In the genomic region with DNA sequence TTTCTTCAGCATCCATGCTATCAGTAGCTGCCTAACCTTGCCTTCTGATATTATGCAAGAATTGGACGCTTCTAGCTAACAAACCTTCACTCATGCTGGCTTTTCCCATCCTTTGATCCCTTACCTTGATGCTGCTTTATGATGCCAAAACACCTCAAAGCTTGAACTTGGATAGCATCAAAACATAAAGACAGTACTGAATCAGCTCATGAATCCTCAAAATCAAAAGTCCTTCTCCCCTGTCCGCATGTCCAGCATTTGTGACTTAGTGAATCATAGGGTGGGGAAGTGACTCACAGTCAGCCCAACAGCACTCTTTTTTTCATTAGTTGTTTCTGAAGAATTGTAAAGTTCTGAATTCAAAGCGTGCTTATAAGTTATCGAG, we compare ENCODE assay signal across 13 cellular contexts.
DNase-seq lines count a peak whose midpoint lies in the region; ATAC-seq, FAIRE-seq and TF ChIP-seq lines count a peak whose summit lies in the region.
"Had no signal": no experiment of that assay in that cellular context is flagged by ENCODE, and none has a peak within 500 bp of the region (broad histone marks: within the 10 kb centered on the region; RNA-seq: fewer than 3 reads in every experiment).

No MANE protein-coding gene starts in this region.

- peaks cover 0 to 10% (median 3%) of the 10 kb centered on the region in 5 donors for H3K27me3 Mint-ChIP-seq in naive thymus-derived CD8-positive, alpha-beta T cell

- H3K27ac ChIP-seq in Panc1 (ENCODE audit: low read length) (no peak overlapping the region), endothelial cell of umbilical vein (ENCODE audit: insufficient read depth, low read depth, low read length) (peak overlapping the region; percentile 83)

- H3K27ac Mint-ChIP-seq in naive thymus-derived CD8-positive, alpha-beta T cell, result no peak overlapping the region
- H3K27ac Mint-ChIP-seq: brain, immature natural killer cell had no signal

- FAIRE-seq in endothelial cell of umbilical vein (lab: Jason Lieb, UNC), result peak; percentile 90

- TF ChIP-seq POLR2A in endothelial cell of umbilical vein (IDR thresholded peaks at IDR 0.05; ENCODE audit: low read depth, low read length), result no peak

- peak; percentile 87 for ATAC-seq in Panc1
- no peak for ATAC-seq in naive thymus-derived CD8-positive, alpha-beta T cell

- in situ Hi-C loops in Panc1 (cut with HindIII; ENCODE audit: low pct_unique_long_range_greater_than_20kb, low sequenced_read_pairs), result no loop called here

- CTCF ChIA-PET in Panc1 (lab: Charles Lee) (no interaction called here), endothelial cell of umbilical vein (lab: Charles Lee) (interaction anchor here (0.8 to 1.6 kb wide), 7 partner anchors 10 to 599 kb away, joined by 3 to 9 read pairs (median 4); partner anchors contain the start of gene NAMPT)

- H3K9me1 ChIP-seq in endothelial cell of umbilical vein (replicated peaks; ENCODE audit: control insufficient read depth, extremely low read depth, insufficient read depth, low read length), result no peaks in the 10 kb centered on the region

- dilution Hi-C loops in endothelial cell of umbilical vein (cut with MboI; ENCODE audit: extremely low pct_ligation_motif_present, low sequenced_read_pairs), result no loop called here

- TF ChIP-seq CTCF in Panc1 (IDR thresholded peaks at IDR 0.05) (no peak), endothelial cell of umbilical vein (IDR thresholded peaks at IDR 0.05; ENCODE audit: extremely low read depth in 1 of 2, insufficient read depth in 1 of 2, low read depth in 1 of 2, low read length in 2 of 2) (no peak)

- BruUV-seq in Panc1 (replicated peaks; lab: Mats Ljungman, UMichigan), result no TSS peak
- no TSS peak for BruUV-seq in endothelial cell of umbilical vein (replicated peaks; lab: Mats Ljungman, UMichigan)

- peaks cover 2% of the 10 kb centered on the region for H3K79me2 ChIP-seq in endothelial cell of umbilical vein (ENCODE audit: control insufficient read depth, insufficient read depth, low read length)

- H4K20me1 ChIP-seq in endothelial cell of umbilical vein (replicated peaks; ENCODE audit: control insufficient read depth, extremely low read depth, insufficient read depth, low read length), result no peaks in the 10 kb centered on the region

- H3K4me3 Mint-ChIP-seq in naive thymus-derived CD8-positive, alpha-beta T cell, result no peak overlapping the region
- H3K4me3 Mint-ChIP-seq: brain, immature natural killer cell had no signal

- H3K36me3 Mint-ChIP-seq in naive thymus-derived CD8-positive, alpha-beta T cell, result peaks cover 0 to 6% (median 0%) of the 10 kb centered on the region in 3 donors
- H3K36me3 Mint-ChIP-seq: brain had no signal

- H3K27me3 ChIP-seq in Panc1 (ENCODE audit: control insufficient read depth, insufficient read depth, low read length) (no peaks in the 10 kb centered on the region), endothelial cell of umbilical vein (ENCODE audit: control insufficient read depth in 2 of 2, insufficient read depth in 2 of 2, low read length in 2 of 2) (no peaks in the 10 kb centered on the region)

- H2AFZ ChIP-seq in endothelial cell of umbilical vein (ENCODE audit: low read depth, low read length), result peak overlapping the region; percentile 17

- peak overlapping the region in 1 of 2 experiments; percentile 53; a peak in 2 of 4 replicates for H3K4me3 ChIP-seq in Panc1 (ENCODE audit: low read depth in 2 of 2, low read length in 2 of 2)
- H3K4me3 ChIP-seq in endothelial cell of umbilical vein (replicated peaks in 1 of 3; ENCODE audit: insufficient read depth in 1 of 3, low read depth in 1 of 3, low read length in 3 of 3), result peak overlapping the region in 1 of 3 experiments; percentile 53

- DNase-seq in H4 (ENCODE audit: low spot score), result peak; percentile 65
- peak; percentile 93 for DNase-seq in Panc1 (ENCODE audit: low read depth, low spot score)
- DNase-seq in endothelial cell of umbilical vein (ENCODE audit: low read depth, low spot score), result peak; percentile 87
- DNase-seq in pulmonary artery endothelial cell (ENCODE audit: low read depth, low spot score), result peak; percentile 46
- no peak for DNase-seq in NCI-H1436 treated with DMSO at 0.1 percent for 48 hours (lab: John Stamatoyannopoulos, UW)
- DNase-seq in activated naive CD4-positive, alpha-beta T cell treated with Interleukin-2 at 50 U/mL for 16 hours, result no peak
- no peak for DNase-seq in naive thymus-derived CD8-positive, alpha-beta T cell
- no peak for DNase-seq in DMS79 (lab: John Stamatoyannopoulos, UW)
- DNase-seq: activated CD4-positive, CD25-positive, alpha-beta regulatory T cell; immature natural killer cell; NCI-H446 treated with DMSO at 0.1 percent for 48 hours; retina had no signal

- POLR2A ChIA-PET in Panc1 (lab: Charles Lee), result no interaction called here
- POLR2A ChIA-PET in endothelial cell of umbilical vein (lab: Charles Lee), result interaction anchor here (0.6 to 2.0 kb wide), 6 partner anchors 57 to 1098 kb away, joined by 3 to 7 read pairs (median 4); partner anchors contain the start of gene HBP1
- POLR2A ChIA-PET in naive thymus-derived CD8-positive, alpha-beta T cell (lab: Charles Lee), result no interaction called here

- H3K4me2 ChIP-seq in endothelial cell of umbilical vein (ENCODE audit: insufficient read depth, low read length), result peak overlapping the region; percentile 54

- H3K36me3 ChIP-seq in Panc1 (ENCODE audit: control insufficient read depth, insufficient read depth, low read length) (no peaks in the 10 kb centered on the region), endothelial cell of umbilical vein (ENCODE audit: control insufficient read depth in 2 of 2, extremely low read depth in 1 of 2, insufficient read depth in 2 of 2, low read length in 2 of 2) (no peaks in the 10 kb centered on the region)

- intact Hi-C loops in Panc1 (cut with micrococcal nuclease; ENCODE audit: unreplicated experiment), result no loop called here
- intact Hi-C loops in endothelial cell of umbilical vein (cut with micrococcal nuclease), result loop anchor here (1.0 to 5.0 kb wide), 7 partner anchors 57 to 559 kb away; partner anchors contain the start of genes CCDC71L, HBP1 and PIK3CG

- H3K9ac ChIP-seq in endothelial cell of umbilical vein (replicated peaks; ENCODE audit: extremely low read depth, insufficient read depth, low read length), result peak overlapping the region; percentile 79

- H3K4me1 ChIP-seq in Panc1 (ENCODE audit: control insufficient read depth, insufficient read depth, low read length) (peaks cover 9% of the 10 kb centered on the region; the same call in 1 of the 2 replicates), endothelial cell of umbilical vein (ENCODE audit: control insufficient read depth, extremely low read depth, insufficient read depth, low read length) (peaks cover 41% of the 10 kb centered on the region)

- H3K9me3 ChIP-seq in Panc1 (ENCODE audit: control insufficient read depth, insufficient read depth, low read depth, low read length), result no peaks in the 10 kb centered on the region
- no peaks in the 10 kb centered on the region for H3K9me3 ChIP-seq in endothelial cell of umbilical vein (replicated peaks; ENCODE audit: control insufficient read depth, insufficient read depth, low read length)

- peaks cover 0 to 3% (median 1%) of the 10 kb centered on the region in 4 donors for H3K4me1 Mint-ChIP-seq in naive thymus-derived CD8-positive, alpha-beta T cell
- H3K4me1 Mint-ChIP-seq: brain, immature natural killer cell had no signal

- H3K9me3 Mint-ChIP-seq in naive thymus-derived CD8-positive, alpha-beta T cell, result peaks cover 0 to 8% (median 0%) of the 10 kb centered on the region in 9 donors
- H3K9me3 Mint-ChIP-seq: brain, immature natural killer cell had no signal

TF ChIP-seq in endothelial cell of umbilical vein, 7 proteins besides CTCF, POLR2A, EP300 and RAD21:
- TF ChIP-seq FOS (IDR thresholded peaks at IDR 0.05; ENCODE audit: borderline replicate concordance, insufficient read depth, low read length), result peak; percentile 99
- no peak for TF ChIP-seq EZH2 (IDR thresholded peaks at IDR 0.05; ENCODE audit: borderline replicate concordance, low read depth, low read length, severe bottlenecking)
- TF ChIP-seq GATA2 (IDR thresholded peaks at IDR 0.05; ENCODE audit: insufficient read depth, insufficient read length, low read depth, low read length), result peak; percentile 24
- peak; percentile 52 for TF ChIP-seq MYC (IDR thresholded peaks at IDR 0.05; ENCODE audit: low read depth, low read length)
- TF ChIP-seq POLR2AphosphoS5 (IDR thresholded peaks at IDR 0.05; ENCODE audit: insufficient read depth, low read depth, low read length), result peak; percentile 81
- TF ChIP-seq JUN (IDR thresholded peaks at IDR 0.05; ENCODE audit: borderline replicate concordance, insufficient read depth, insufficient read length, low read depth), result peak; percentile 91
- TF ChIP-seq, protein P1, sequence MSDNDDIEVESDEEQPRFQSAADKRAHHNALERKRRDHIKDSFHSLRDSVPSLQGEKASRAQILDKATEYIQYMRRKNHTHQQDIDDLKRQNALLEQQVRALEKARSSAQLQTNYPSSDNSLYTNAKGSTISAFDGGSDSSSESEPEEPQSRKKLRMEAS (IDR thresholded peaks at IDR 0.05; ENCODE audit: insufficient read depth, insufficient read length), result no peak

Comparison
In these comparisons a context has a peak if more than half of its experiments do, and no peak if none do; other contexts are left out.
1. DNase-seq: peak in H4 (single experiment), Panc1 (single experiment), endothelial cell of umbilical vein (single experiment) and pulmonary artery endothelial cell (single experiment); none in NCI-H1436 treated with DMSO at 0.1 percent for 48 hours (single experiment), activated naive CD4-positive, alpha-beta T cell treated with Interleukin-2 at 50 U/mL for 16 hours (single experiment), naive thymus-derived CD8-positive, alpha-beta T cell (0 of 10) and DMS79 (single experiment).